ENCODE assay signal across 23 cellular contexts in genomic region chr20:13790708-13791107, GRCh38. TPM values are rescaled to one million over a fixed set of nuclear protein-coding genes. Genes with fewer than 3 reads are reported as not detected.
DNase-seq lines count a peak whose midpoint lies in the region; ATAC-seq and TF ChIP-seq lines count a peak whose summit lies in the region.
"Had no signal": no experiment of that assay in that cellular context is flagged by ENCODE, and none has a peak within 500 bp of the region (broad histone marks: within the 10 kb centered on the region; RNA-seq: fewer than 3 reads in every experiment).

No MANE protein-coding gene starts in this region.

- intact Hi-C loops in heart left ventricle (cut with DNase I), result no loop called here
- intact Hi-C loops in cardiac septum (cut with DNase I), result no loop called here
- intact Hi-C loops in dorsolateral prefrontal cortex (cut with DNase I), result no loop called here

- TF ChIP-seq POLR2A in heart left ventricle (IDR thresholded peaks at IDR 0.05), result no peak

- H3K4me1 ChIP-seq in heart left ventricle, result peaks cover 0 to 55% (median 33%) of the 10 kb centered on the region in 12 donors
- peaks cover 31% of the 10 kb centered on the region for H3K4me1 ChIP-seq in DND-41 (ENCODE audit: insufficient read depth, low read length)

- ATAC-seq in heart left ventricle (no peak), DND-41 (ENCODE audit: insufficient read depth, low read depth) (no peak), GM21619 (IDR thresholded peaks at IDR 0.05; ENCODE audit: unreplicated experiment) (no peak)
- ATAC-seq: GM12878, GM23338, Panc1 had no signal

- H3K9me3 ChIP-seq in heart left ventricle, result no peaks in the 10 kb centered on the region
- H3K9me3 ChIP-seq in DND-41 (ENCODE audit: insufficient read depth, low read length, severe bottlenecking), result no peaks in the 10 kb centered on the region
- H3K9me3 ChIP-seq: BLaER1 had no signal

- DNase-seq in heart left ventricle (no peak), cardiac septum (ENCODE audit: low spot score) (no peak), DND-41 (no peak), dorsolateral prefrontal cortex (no peak), UCSD-AML1 (lab: John Stamatoyannopoulos, UW; ENCODE audit: unreplicated experiment) (no peak)
- DNase-seq: CD4-positive, alpha-beta T cell; EL; GDM1; HCEC 1CT; KBM-7; NCI-H1048; NCI-H1417; NCI-H1694; NCI-H2029 treated with DMSO at 0.1 percent for 48 hours; NCI-H526 treated with DMSO at 0.1 percent for 48 hours; SHP77 treated with DMSO at 0.1 percent for 48 hours had no signal

- no peak overlapping the region for H2AFZ ChIP-seq in DND-41 (ENCODE audit: low read depth, low read length)
- H2AFZ ChIP-seq: GM23338 had no signal

- TF ChIP-seq CTCF in heart left ventricle (IDR thresholded peaks at IDR 0.05) (no peak), DND-41 (IDR thresholded peaks at IDR 0.05; ENCODE audit: borderline replicate concordance, extremely low read depth, low read length, poor library complexity, severe bottlenecking) (no peak), dorsolateral prefrontal cortex (IDR thresholded peaks at IDR 0.05 in 54 of 56, conservative IDR thresholded peaks at IDR 0.05 in 2 of 56; ENCODE audit: low read depth in 1 of 56, partially characterized antibody in 56 of 56) (no peak)

- H3K36me3 ChIP-seq in heart left ventricle, result peaks cover 0 to 87% (median 83%) of the 10 kb centered on the region in 9 donors
- H3K36me3 ChIP-seq in DND-41 (ENCODE audit: insufficient read depth, low read length), result peaks cover 99% of the 10 kb centered on the region

- no peak overlapping the region for H3K9ac ChIP-seq in DND-41 (ENCODE audit: low read depth, low read length)
- H3K9ac ChIP-seq: BLaER1 had no signal

- H4K20me1 ChIP-seq in DND-41 (ENCODE audit: insufficient read depth, low read length), result peaks cover 17% of the 10 kb centered on the region; the same call in 1 of the 2 replicates

- H3K27ac ChIP-seq in heart left ventricle, result peak overlapping the region in 7 of 12 donors; percentile 56 to 80 (median 70)
- H3K27ac ChIP-seq in DND-41 (ENCODE audit: low read length), result no peak overlapping the region
- H3K27ac ChIP-seq in dorsolateral prefrontal cortex, result peak overlapping the region in 51 of 59 donors; percentile 9 to 86 (median 69)
- H3K27ac ChIP-seq in temporal lobe (ENCODE audit: low read depth, low read length), result peak overlapping the region; percentile 62
- H3K27ac ChIP-seq: BLaER1, RWPE1 had no signal

- 0 out of 2 replicates have a peak overlapping the region, but pooled peaks have one; percentile 7 for H3K4me2 ChIP-seq in DND-41 (ENCODE audit: insufficient read depth, low read length)
- H3K4me2 ChIP-seq: BLaER1, GM23338 had no signal

- WGBS in heart left ventricle, 4 donors, result 73 to 86% (median 84%) methylated on average over 2 of the region's 2 CpGs

- H3K4me3 ChIP-seq in heart left ventricle (no peak overlapping the region), DND-41 (ENCODE audit: low read depth in 1 of 2, low read length in 2 of 2) (no peak overlapping the region), dorsolateral prefrontal cortex (no peak overlapping the region)
- H3K4me3 ChIP-seq: BLaER1, GM12878, GM23338 had no signal

- no peaks in the 10 kb centered on the region for H3K27me3 ChIP-seq in heart left ventricle
- H3K27me3 ChIP-seq in DND-41 (ENCODE audit: insufficient read depth, low read length, poor library complexity), result no peaks in the 10 kb centered on the region
- H3K27me3 ChIP-seq in dorsolateral prefrontal cortex, result no peaks in the 10 kb centered on the region
- H3K27me3 ChIP-seq: BLaER1 had no signal

- peaks cover 82% of the 10 kb centered on the region for H3K79me2 ChIP-seq in DND-41 (ENCODE audit: insufficient read depth, low read length)

RNA-seq across cellular contexts. Expression of gene NDUFAF5, which starts 5.9 kb away (rescaled TPM):
- total RNA-seq in heart left ventricle (10 to 100 TPM; 34.7 to 72.3 (median 55.5) TPM), cardiac septum (65.0 TPM), dorsolateral prefrontal cortex (10 to 100 TPM; 29.6 to 79.6 (median 49.3) TPM), temporal lobe (21.9 TPM)
- polyA plus RNA-seq in heart left ventricle, result 10 to 100 TPM; 38.9 to 72.0 TPM

RNA-seq across cellular contexts. Expression of gene ESF1, which starts 6.0 kb away (rescaled TPM):
- total RNA-seq in heart left ventricle (10 to 100 TPM in 7 of 9 donors, 1 to 10 TPM in 2; 8.9 to 17.8 (median 14.0) TPM), cardiac septum (15.1 TPM), dorsolateral prefrontal cortex (10 to 100 TPM; 13.5 to 23.8 (median 18.3) TPM), temporal lobe (14.0 TPM)
- 10 to 100 TPM; 12.1 to 19.0 TPM for polyA plus RNA-seq in heart left ventricle
